8 cellular contexts compared by ENCODE assay signal in genomic region chr1:15249032-15249601, GRCh38. TPM values are rescaled to one million over a fixed set of nuclear protein-coding genes. Genes with fewer than 3 reads are reported as not detected.
DNase-seq lines count a peak whose midpoint lies in the region; ATAC-seq, FAIRE-seq and TF ChIP-seq lines count a peak whose summit lies in the region.

No MANE protein-coding gene starts in this region.

- intact Hi-C loops in IMR-90 (cut with micrococcal nuclease) = loop anchor here (5.0 kb wide), 1 partner anchor 37 kb away; no protein-coding TSS in a partner anchor
- intact Hi-C loops in naive thymus-derived CD4-positive, alpha-beta T cell (cut with micrococcal nuclease) = loop anchor here in 1 of 2 donors (1.0 to 5.0 kb wide), 3 partner anchors 18 to 278 kb away; partner anchors contain the start of gene DNAJC16

- no peak overlapping the region for H3K23ac ChIP-seq in IMR-90 (ENCODE audit: low read depth, low read length)

- no peak overlapping the region; a peak in 1 of 22 replicates for H3K9ac ChIP-seq in BLaER1 treated with 17β-estradiol and CSF1 and Interleukin-3, amounts not matched to agents 10 nM and 100 nM
- H3K9ac ChIP-seq in IMR-90 (ENCODE audit: low read depth, low read length) = no peak overlapping the region

- CTCF ChIA-PET in IMR-90 (lab: Yijun Ruan, JAX) = interaction anchor here (1.0 kb wide), 1 partner anchor 96 kb away, joined by 6 read pairs; the partner anchor contains the start of gene TMEM51
- CTCF ChIA-PET in naive thymus-derived CD4-positive, alpha-beta T cell (lab: Charles Lee) = no interaction called here

- no peaks in the 10 kb centered on the region for H3K36me3 ChIP-seq in BLaER1 treated with 17β-estradiol and CSF1 and Interleukin-3, amounts not matched to agents 10 nM and 100 nM
- no peaks in the 10 kb centered on the region for H3K36me3 ChIP-seq in IMR-90 (ENCODE audit: control insufficient read depth, insufficient read depth, low read length)
- H3K36me3 ChIP-seq in naive thymus-derived CD4-positive, alpha-beta T cell (ENCODE audit: control insufficient read depth in 2 of 3, insufficient read depth in 3 of 3, low read length in 3 of 3) = no peaks in the 10 kb centered on the region
- no peaks in the 10 kb centered on the region for H3K36me3 ChIP-seq in small intestine (ENCODE audit: control insufficient read depth in 2 of 2, insufficient read depth in 2 of 2, low read length in 2 of 2)

- POLR2A ChIA-PET in IMR-90 (lab: Charles Lee; ENCODE audit: unreplicated experiment) = no interaction called here
- POLR2A ChIA-PET in naive thymus-derived CD4-positive, alpha-beta T cell (lab: Charles Lee) = no interaction called here

- H4K91ac ChIP-seq in IMR-90 (ENCODE audit: insufficient read depth, low read depth, low read length) = no peak overlapping the region

- no peaks in the 10 kb centered on the region for H3K9me1 ChIP-seq in IMR-90 (ENCODE audit: insufficient read depth, low read length)

- no peak for TF ChIP-seq POLR2A in IMR-90 (IDR thresholded peaks at IDR 0.05; ENCODE audit: low read depth, low read length)

- H3K9me3 Mint-ChIP-seq in naive thymus-derived CD4-positive, alpha-beta T cell = peaks cover 0 to 14% (median 4%) of the 10 kb centered on the region in 11 donors

- H4K5ac ChIP-seq in IMR-90 (ENCODE audit: low read depth, low read length) = no peak overlapping the region

- peaks cover 35 to 71% (median 38%) of the 10 kb centered on the region in 5 donors for H3K27me3 Mint-ChIP-seq in naive thymus-derived CD4-positive, alpha-beta T cell

- dilution Hi-C loops in IMR-90 (cut with HindIII; ENCODE audit: low sequenced_read_pairs, unreplicated experiment) = no loop called here

- H3K27ac ChIP-seq in BLaER1 treated with 17β-estradiol and CSF1 and Interleukin-3, amounts not matched to agents 10 nM and 100 nM = no peak overlapping the region
- no peak overlapping the region for H3K27ac ChIP-seq in IMR-90 (ENCODE audit: insufficient read depth, low read length)
- H3K27ac ChIP-seq in naive thymus-derived CD4-positive, alpha-beta T cell (ENCODE audit: low read depth, low read length) = no peak overlapping the region
- no peak overlapping the region for H3K27ac ChIP-seq in small intestine (ENCODE audit: low read depth in 1 of 2, low read length in 1 of 2)

- H4K8ac ChIP-seq in IMR-90 (ENCODE audit: low read depth in 2 of 2, low read length in 2 of 2) = no peak overlapping the region

- no peak overlapping the region for H3K4ac ChIP-seq in IMR-90 (ENCODE audit: low read depth, low read length)

- BruUV-seq in IMR-90 (replicated peaks; lab: Mats Ljungman, UMichigan) = no TSS peak

- TF ChIP-seq CTCF in IMR-90 (conservative IDR thresholded peaks at IDR 0.05; ENCODE audit: low read depth, low read length) = no peak

- no peak for ATAC-seq in IMR-90 (ENCODE audit: low read depth)
- ATAC-seq in naive thymus-derived CD4-positive, alpha-beta T cell = peak; percentile 79

- H2BK15ac ChIP-seq in IMR-90 (ENCODE audit: low read depth, low read length) = no peak overlapping the region

- FAIRE-seq in small intestine (lab: Jason Lieb, UNC) = no peak

- no peak overlapping the region for H2AK5ac ChIP-seq in IMR-90 (ENCODE audit: low read depth, low read length)

- H3K36me3 Mint-ChIP-seq in naive thymus-derived CD4-positive, alpha-beta T cell = peaks cover 0 to 19% (median 0%) of the 10 kb centered on the region in 5 donors

- DNase-seq in IMR-90 (peak; percentile 4), glomerular visceral epithelial cell (ENCODE audit: extremely low spot score) (no peak), NCI-H2227 (lab: John Stamatoyannopoulos, UW; ENCODE audit: unreplicated experiment) (no peak), AG08395 (ENCODE audit: low spot score) (no peak), small intestine (no peak)
- DNase-seq in activated CD8-positive, alpha-beta memory T cell treated with anti-CD3 and anti-CD28 coated beads, Interleukin-2, amount 50 U/mL, for 4 hours = peak; percentile 53
- DNase-seq in naive thymus-derived CD4-positive, alpha-beta T cell = peak in 8 of 9 donors; percentile 18 to 70 (median 41)

- no peak overlapping the region for H3K14ac ChIP-seq in IMR-90 (replicated peaks; ENCODE audit: low read depth, low read length)

- H3K56ac ChIP-seq in IMR-90 (ENCODE audit: extremely low read depth, insufficient read depth, low read length) = no peak overlapping the region

- H2BK20ac ChIP-seq in IMR-90 (ENCODE audit: low read depth, low read length) = no peak overlapping the region

- peaks cover 31 to 50% (median 44%) of the 10 kb centered on the region in 10 experiments for H3K4me1 ChIP-seq in BLaER1 treated with 17β-estradiol and CSF1 and Interleukin-3, amounts not matched to agents 10 nM and 100 nM
- peaks cover 2% of the 10 kb centered on the region; the same call in 1 of the 2 replicates for H3K4me1 ChIP-seq in IMR-90 (ENCODE audit: control insufficient read depth, insufficient read depth, low read length)
- H3K4me1 ChIP-seq in naive thymus-derived CD4-positive, alpha-beta T cell (ENCODE audit: control insufficient read depth in 2 of 2, insufficient read depth in 2 of 2, low read length in 2 of 2) = peaks cover 12 to 40% of the 10 kb centered on the region in 2 donors
- peaks cover 0 to 3% of the 10 kb centered on the region in 2 donors for H3K4me1 ChIP-seq in small intestine (ENCODE audit: control insufficient read depth in 2 of 2, insufficient read depth in 1 of 2, low read depth in 1 of 2, low read length in 1 of 2)

- no peak overlapping the region for H2BK5ac ChIP-seq in IMR-90 (ENCODE audit: low read depth, low read length, poor library complexity, severe bottlenecking)

- no peak overlapping the region for H2AFZ ChIP-seq in IMR-90 (replicated peaks; ENCODE audit: low read length, poor library complexity)

- no peak overlapping the region for H3K18ac ChIP-seq in IMR-90 (ENCODE audit: low read depth, low read length)

- peak overlapping the region; percentile 43 to 81 (median 65) for H3K4me2 ChIP-seq in BLaER1 treated with 17β-estradiol and CSF1 and Interleukin-3, amounts not matched to agents 10 nM and 100 nM
- H3K4me2 ChIP-seq in IMR-90 (ENCODE audit: low read depth, low read length) = no peak overlapping the region

- peak overlapping the region in 7 of 9 donors; percentile 1 to 80 (median 49) for H3K27ac Mint-ChIP-seq in naive thymus-derived CD4-positive, alpha-beta T cell

- no peaks in the 10 kb centered on the region for H4K20me1 ChIP-seq in BLaER1 treated with 17β-estradiol and CSF1 and Interleukin-3, amounts not matched to agents 10 nM and 100 nM
- H4K20me1 ChIP-seq in IMR-90 (ENCODE audit: insufficient read depth, low read length) = no peaks in the 10 kb centered on the region

- peaks cover 22 to 59% (median 43%) of the 10 kb centered on the region in 7 donors for H3K4me1 Mint-ChIP-seq in naive thymus-derived CD4-positive, alpha-beta T cell

- H3K4me3 ChIP-seq in BLaER1 treated with 17β-estradiol and CSF1 and Interleukin-3, amounts not matched to agents 10 nM and 100 nM = no peak overlapping the region
- H3K4me3 ChIP-seq in IMR-90 (ENCODE audit: insufficient read depth, low read depth, low read length) (no peak overlapping the region), small intestine (ENCODE audit: low read depth in 1 of 2, low read length in 2 of 2) (no peak overlapping the region)
- H3K4me3 ChIP-seq in naive thymus-derived CD4-positive, alpha-beta T cell (ENCODE audit: low read length) = no peak overlapping the region

- in situ Hi-C loops in IMR-90 (cut with MboI; ENCODE audit: low sequenced_read_pairs) = no loop called here

- peaks cover 0 to 36% (median 21%) of the 10 kb centered on the region in 11 experiments; a peak in 18 of 22 replicates for H3K9me3 ChIP-seq in BLaER1 treated with 17β-estradiol and CSF1 and Interleukin-3, amounts not matched to agents 10 nM and 100 nM (replicated peaks in 1 of 11)
- H3K9me3 ChIP-seq in IMR-90 (ENCODE audit: control insufficient read depth, insufficient read depth, low read length) = no peaks in the 10 kb centered on the region
- H3K9me3 ChIP-seq in naive thymus-derived CD4-positive, alpha-beta T cell (ENCODE audit: control insufficient read depth in 2 of 3, low read length in 3 of 3) = no peaks in the 10 kb centered on the region
- H3K9me3 ChIP-seq in small intestine (ENCODE audit: control insufficient read depth, low read depth) = no peaks in the 10 kb centered on the region

- peak overlapping the region in 9 of 10 donors; percentile 0 to 73 (median 40) for H3K4me3 Mint-ChIP-seq in naive thymus-derived CD4-positive, alpha-beta T cell

- 40% methylated on average over 1 of the region's 6 CpGs; no CpG with 5 or more reads in 1 of the 2 experiments for WGBS in IMR-90 (ENCODE audit: extremely low coverage in 2 of 2, insufficient read length in 1 of 2), 2 experiments
- WGBS in small intestine, 3 donors = 46 to 71% (median 57%) methylated on average over 6 of the region's 6 CpGs

- H3K27me3 ChIP-seq in BLaER1 treated with 17β-estradiol and CSF1 and Interleukin-3, amounts not matched to agents 10 nM and 100 nM = peaks cover 0 to 18% (median 10%) of the 10 kb centered on the region in 11 experiments; a peak in 16 of 22 replicates
- peaks cover 28% of the 10 kb centered on the region for H3K27me3 ChIP-seq in IMR-90 (ENCODE audit: control insufficient read depth, insufficient read depth, low read length)
- H3K27me3 ChIP-seq in naive thymus-derived CD4-positive, alpha-beta T cell (ENCODE audit: control insufficient read depth in 2 of 2, insufficient read depth in 2 of 2, low read length in 2 of 2) = peaks cover 0 to 3% of the 10 kb centered on the region in 2 donors
- H3K27me3 ChIP-seq in small intestine (ENCODE audit: control insufficient read depth in 2 of 2, insufficient read depth in 2 of 2, low read length in 2 of 2) = no peaks in the 10 kb centered on the region

- no peak for TF ChIP-seq RAD21 in IMR-90 (IDR thresholded peaks at IDR 0.05; ENCODE audit: low read length)

- no peak overlapping the region for H2AK9ac ChIP-seq in IMR-90 (replicated peaks; ENCODE audit: low read depth, low read length, poor library complexity)

- no peak overlapping the region for H2BK120ac ChIP-seq in IMR-90 (ENCODE audit: low read depth, low read length)

- H3K79me1 ChIP-seq in IMR-90 (ENCODE audit: low read depth in 1 of 2, low read length in 2 of 2) = no peaks in the 10 kb centered on the region

TF ChIP-seq in IMR-90, 13 proteins besides CTCF, POLR2A, EP300 and RAD21 (continues in another document):
- TF ChIP-seq FOS (IDR thresholded peaks at IDR 0.05; ENCODE audit: low read depth, low read length) = no peak

RNA-seq across cellular contexts. Expression of gene FHAD1, which starts 2.1 kb away (rescaled TPM):
- not detected in 2 replicates for total RNA-seq in IMR-90 (2012; rRNA removed)
- polyA plus RNA-seq in IMR-90 (2012; rRNA removed) (not detected in 2 replicates), small intestine (under 1 TPM; 0.22 to 0.45 (median 0.27) TPM)
- 0.01 and 0.04 TPM in 2 replicates for polyA plus RNA-seq in IMR-90 (2012; cell fraction: cytosol; rRNA removed)
- polyA plus RNA-seq in IMR-90 (2012; cell fraction: nucleus; rRNA removed; ENCODE audit: low replicate concordance) = 0.04 and 0.13 TPM in 2 replicates
- total RNA-seq in naive thymus-derived CD4-positive, alpha-beta T cell = 1 to 10 TPM in 1 of 5 experiments, under 1 TPM in 1, not detected in 3; 0.19 to 1.1 TPM
- polyA plus RNA-seq in naive thymus-derived CD4-positive, alpha-beta T cell = not detected

Comparison
In these comparisons a context has a peak if more than half of its experiments do, and no peak if none do; other contexts are left out.
1. DNase-seq: peak in IMR-90 (single experiment), activated CD8-positive, alpha-beta memory T cell treated with anti-CD3 and anti-CD28 coated beads, Interleukin-2, amount 50 U/mL, for 4 hours (single experiment) and naive thymus-derived CD4-positive, alpha-beta T cell (8 of 9); none in glomerular visceral epithelial cell (single experiment), NCI-H2227 (single experiment), AG08395 (single experiment) and small intestine (single experiment).